ENCODE assay signal across 27 cellular contexts in genomic region chr11:130859896-130860295, GRCh38.
"Had no signal": no experiment of that assay in that cellular context is flagged by ENCODE, and none has a peak within 500 bp of the region (broad histone marks: within the 10 kb centered on the region; RNA-seq: fewer than 3 reads in every experiment).

No MANE protein-coding gene starts in this region.

- H3K36me3 ChIP-seq: brain microvascular endothelial cell, gastroesophageal sphincter, pancreas, prostate gland, sigmoid colon, tibial nerve had no signal

- H3K4me3 Mint-ChIP-seq: activated naive CD8-positive, alpha-beta T cell treated with anti-CD3 and anti-CD28 coated beads for 36 hours; neural crest cell; stimulated activated effector memory CD8-positive, alpha-beta T cell treated with anti-CD3 and anti-CD28 coated beads, Interleukin-12 subunit alpha, Interleukin-12 subunit beta, amount 100 ng/mL, for 72 hours; stimulated activated naive CD8-positive, alpha-beta T cell treated with anti-CD3 and anti-CD28 coated beads, Interleukin-15, Interleukin-2, amounts not matched to agents 100 ng/mL and 50 ng/mL, for 24 hours had no signal

- H3K27me3 ChIP-seq: brain microvascular endothelial cell, gastroesophageal sphincter, hepatocyte, pancreas, sigmoid colon, tibial nerve had no signal

- DNase-seq: activated CD4-positive, alpha-beta T cell treated with anti-CD3 and anti-CD28 coated beads for 4 hours; activated CD4-positive, alpha-beta T cell treated with anti-CD3 and anti-CD28 coated beads, Interleukin-2, amount 50 U/mL, for 4 hours; activated effector memory CD4-positive, alpha-beta T cell treated with Interleukin-2 at 50 U/mL for 16 hours; activated naive CD4-positive, alpha-beta T cell treated with Interleukin-2 at 50 U/mL for 16 hours; activated naive CD8-positive, alpha-beta T cell treated with anti-CD3 and anti-CD28 coated beads for 36 hours; activated T-cell treated with anti-CD3 and anti-CD28 coated beads for 4 hours; brain microvascular endothelial cell; caudate nucleus; cortex of kidney; islet precursor cell; left cardiac atrium; mammary epithelial cell; midbrain; naive thymus-derived CD4-positive, alpha-beta T cell; nucleus accumbens; pancreas; sigmoid colon; small intestine; stimulated activated CD4-positive, alpha-beta T cell treated with anti-CD3 and anti-CD28 coated beads, Interleukin-4, amount 100 ng/mL, for 24 hours had no signal

- H3K36me3 Mint-ChIP-seq: activated naive CD8-positive, alpha-beta T cell treated with anti-CD3 and anti-CD28 coated beads for 36 hours; stimulated activated effector memory CD8-positive, alpha-beta T cell treated with anti-CD3 and anti-CD28 coated beads, Interleukin-12 subunit alpha, Interleukin-12 subunit beta, amount 100 ng/mL, for 72 hours had no signal

- H3K4me1 ChIP-seq: prostate gland had no signal

- ATAC-seq: gastroesophageal sphincter; naive thymus-derived CD4-positive, alpha-beta T cell; pancreas; stimulated activated effector memory CD8-positive, alpha-beta T cell treated with anti-CD3 and anti-CD28 coated beads, Interleukin-12 subunit alpha, Interleukin-12 subunit beta, amount 100 ng/mL, for 72 hours had no signal

- H3K9me3 Mint-ChIP-seq: activated naive CD8-positive, alpha-beta T cell treated with anti-CD3 and anti-CD28 coated beads for 36 hours; stimulated activated effector memory CD8-positive, alpha-beta T cell treated with anti-CD3 and anti-CD28 coated beads, Interleukin-12 subunit alpha, Interleukin-12 subunit beta, amount 100 ng/mL, for 72 hours; stimulated activated naive CD8-positive, alpha-beta T cell treated with anti-CD3 and anti-CD28 coated beads, Interleukin-15, Interleukin-2, amounts not matched to agents 100 ng/mL and 50 ng/mL, for 24 hours had no signal

- H3K27ac Mint-ChIP-seq: activated naive CD8-positive, alpha-beta T cell treated with anti-CD3 and anti-CD28 coated beads for 36 hours; naive thymus-derived CD4-positive, alpha-beta T cell; stimulated activated effector memory CD8-positive, alpha-beta T cell treated with anti-CD3 and anti-CD28 coated beads, Interleukin-12 subunit alpha, Interleukin-12 subunit beta, amount 100 ng/mL, for 72 hours; stimulated activated naive CD8-positive, alpha-beta T cell treated with anti-CD3 and anti-CD28 coated beads, Interleukin-15, Interleukin-2, amounts not matched to agents 100 ng/mL and 50 ng/mL, for 24 hours had no signal

- H3K27ac ChIP-seq: brain microvascular endothelial cell, gastroesophageal sphincter, hepatocyte, pancreas, prostate gland, sigmoid colon, tibial nerve, VCaP had no signal

- H3K4me3 ChIP-seq: gastroesophageal sphincter, hepatocyte, pancreas, prostate gland, sigmoid colon, tibial nerve had no signal

- H3K9me3 ChIP-seq: gastroesophageal sphincter, pancreas, prostate gland, sigmoid colon, tibial nerve had no signal
